9 cellular contexts compared by ENCODE assay signal in genomic region chr1:63775418-63776127, GRCh38. TPM values are rescaled to one million over a fixed set of nuclear protein-coding genes. Genes with fewer than 3 reads are reported as not detected.
DNase-seq lines count a peak whose midpoint lies in the region; ATAC-seq, FAIRE-seq and TF ChIP-seq lines count a peak whose summit lies in the region.
"Had no signal": no experiment of that assay in that cellular context is flagged by ENCODE, and none has a peak within 500 bp of the region (broad histone marks: within the 10 kb centered on the region; RNA-seq: fewer than 3 reads in every experiment).

No MANE protein-coding gene starts in this region.

- CTCF ChIA-PET in PC-3 (lab: Charles Lee): interaction anchor here (0.6 to 1.1 kb wide), 3 partner anchors 71 to 318 kb away, joined by 3 to 5 read pairs (median 3); no protein-coding TSS in a partner anchor

- H3K9me3 ChIP-seq in PC-3 (ENCODE audit: low read length) (no peaks in the 10 kb centered on the region), esophagus squamous epithelium (no peaks in the 10 kb centered on the region), pancreas (no peaks in the 10 kb centered on the region)
- no peaks in the 10 kb centered on the region for H3K9me3 ChIP-seq in effector memory CD4-positive, alpha-beta T cell (ENCODE audit: control insufficient read depth, low read length)

- no peak for FAIRE-seq in pancreas (lab: Jason Lieb, UNC)

- no peaks in the 10 kb centered on the region for H3K9me2 ChIP-seq in PC-3 (replicated peaks; ENCODE audit: low read length)

- TF ChIP-seq POLR2A in esophagus squamous epithelium (IDR thresholded peaks at IDR 0.05): no peak

- H3K9ac ChIP-seq in PC-3 (ENCODE audit: low read length): peak overlapping the region; percentile 97

- BruUV-seq in PC-3 (replicated peaks; lab: Mats Ljungman, UMichigan): TSS peak; percentile 34

- peak overlapping the region; percentile 48; the same call in 1 of the 2 replicates for H2AFZ ChIP-seq in PC-3 (ENCODE audit: low read length)

- intact Hi-C loops in PC-3 (cut with micrococcal nuclease) (loop anchor here (2.0 to 10.0 kb wide), 4 partner anchors 47 to 467 kb away; no protein-coding TSS in a partner anchor), esophagus squamous epithelium (cut with DNase I) (loop anchor here (10.0 kb wide), 1 partner anchor 359 kb away; no protein-coding TSS in a partner anchor), pancreas (cut with DNase I) (loop anchor here in 1 of 3 donors (10.0 kb wide), 1 partner anchor 359 kb away; no protein-coding TSS in a partner anchor)

- TF ChIP-seq CTCF in PC-3 (conservative IDR thresholded peaks at IDR 0.05; ENCODE audit: low read depth, low read length) (no peak), esophagus squamous epithelium (IDR thresholded peaks at IDR 0.05) (no peak), pancreas (IDR thresholded peaks at IDR 0.05) (no peak)

- H3K4me3 ChIP-seq in PC-3 (ENCODE audit: low read length) (peak overlapping the region; percentile 88), esophagus squamous epithelium (peak overlapping the region; percentile 74 to 88 (median 77)), pancreas (peak overlapping the region; percentile 70 to 90 (median 82))
- no peak overlapping the region for H3K4me3 ChIP-seq in effector memory CD4-positive, alpha-beta T cell (ENCODE audit: insufficient read depth, low read depth, low read length, poor library complexity, severe bottlenecking)

- peaks cover 60% of the 10 kb centered on the region for H3K79me2 ChIP-seq in PC-3 (ENCODE audit: low read length)

- POLR2A ChIA-PET in PC-3 (lab: Charles Lee; ENCODE audit: unreplicated experiment): interaction anchor here (0.6 to 1.0 kb wide), 2 partner anchors 84 to 412 kb away, joined by 3 read pairs; no protein-coding TSS in a partner anchor

- WGBS in esophagus squamous epithelium, 2 donors: 25 to 28% methylated on average over 7 to 8 of the region's 8 CpGs
- 16 to 18% methylated on average over 8 of the region's 8 CpGs for WGBS in pancreas, 2 donors

- DNase-seq in Daoy (ENCODE audit: low read depth) (peak; percentile 56), PC-3 (peak; percentile 44), esophagus squamous epithelium (lab: John Stamatoyannopoulos, UW) (no peak), pancreas (no peak)
- DNase-seq in effector memory CD4-positive, alpha-beta T cell: no peak
- DNase-seq: activated CD8-positive, alpha-beta memory T cell treated with anti-CD3 and anti-CD28 coated beads for 24 hours had no signal

- ATAC-seq in PC-3 (no peak), pancreas (no peak), HG02884 (IDR thresholded peaks at IDR 0.05; ENCODE audit: unreplicated experiment) (no peak), HG03565 (IDR thresholded peaks at IDR 0.05; ENCODE audit: unreplicated experiment) (no peak), HG02623 (IDR thresholded peaks at IDR 0.05; ENCODE audit: unreplicated experiment) (no peak)

- peaks cover 51% of the 10 kb centered on the region for H4K20me1 ChIP-seq in PC-3 (ENCODE audit: low read length)

- H3F3A ChIP-seq in PC-3 (ENCODE audit: low read length, unreplicated experiment): no peaks in the 10 kb centered on the region

- H3K4me1 ChIP-seq in PC-3 (ENCODE audit: insufficient read depth, low read length) (peaks cover 34% of the 10 kb centered on the region), esophagus squamous epithelium (peaks cover 16 to 65% (median 22%) of the 10 kb centered on the region in 3 donors), pancreas (peaks cover 0 to 19% (median 6%) of the 10 kb centered on the region in 3 donors)
- peaks cover 6% of the 10 kb centered on the region for H3K4me1 ChIP-seq in effector memory CD4-positive, alpha-beta T cell (ENCODE audit: control insufficient read depth, insufficient read depth, low read length, poor library complexity, severe bottlenecking)

- no peaks in the 10 kb centered on the region for H3K27me3 ChIP-seq in PC-3 (ENCODE audit: low read length)
- H3K27me3 ChIP-seq in esophagus squamous epithelium: peaks cover 0 to 56% (median 0%) of the 10 kb centered on the region in 4 donors
- no peaks in the 10 kb centered on the region for H3K27me3 ChIP-seq in pancreas
- H3K27me3 ChIP-seq in effector memory CD4-positive, alpha-beta T cell (replicated peaks; ENCODE audit: control insufficient read depth, insufficient read depth, low read length, poor library complexity, severe bottlenecking): peaks cover 18% of the 10 kb centered on the region

- peak overlapping the region; percentile 72 for H3K27ac ChIP-seq in PC-3 (ENCODE audit: low read length)
- H3K27ac ChIP-seq in esophagus squamous epithelium: peak overlapping the region; percentile 84 to 92 (median 90)
- peak overlapping the region in 2 of 4 donors; percentile 89 to 91 for H3K27ac ChIP-seq in pancreas
- no peak overlapping the region for H3K27ac ChIP-seq in effector memory CD4-positive, alpha-beta T cell (ENCODE audit: insufficient read depth, low read length, poor library complexity, severe bottlenecking)

- H3K36me3 ChIP-seq in PC-3 (ENCODE audit: low read depth, low read length) (no peaks in the 10 kb centered on the region), esophagus squamous epithelium (no peaks in the 10 kb centered on the region), pancreas (no peaks in the 10 kb centered on the region)
- H3K36me3 ChIP-seq in effector memory CD4-positive, alpha-beta T cell (ENCODE audit: control insufficient read depth, insufficient read depth, low read length): no peaks in the 10 kb centered on the region

- H3K4me2 ChIP-seq in PC-3 (ENCODE audit: low read length): peak overlapping the region; percentile 90

RNA-seq across cellular contexts. Expression of gene ROR1, which starts 1.8 kb away (rescaled TPM):
- 13.2 and 17.4 TPM in 2 replicates for total RNA-seq in Daoy (2014; rRNA removed; shearing (Covaris generic))
- 16.5 and 22.6 TPM in 2 replicates for total RNA-seq in PC-3 (2014; rRNA removed)
- total RNA-seq in esophagus squamous epithelium: 10 to 100 TPM in 1 of 4 donors, 1 to 10 TPM in 3; 6.6 to 15.3 (median 9.4) TPM
- 10 to 100 TPM in 3 of 6 donors, 1 to 10 TPM in 3; 5.7 to 18.5 (median 9.0) TPM for total RNA-seq in pancreas
- polyA plus RNA-seq in pancreas: 1 to 10 TPM; 1.3 to 2.7 TPM

Comparison
In these comparisons a context has a peak if more than half of its experiments do, and no peak if none do; other contexts are left out.
1. DNase-seq: peak in Daoy (single experiment) and PC-3 (single experiment); none in esophagus squamous epithelium (single experiment), pancreas (0 of 6) and effector memory CD4-positive, alpha-beta T cell (0 of 3).